1 cellular context compared by ENCODE assay signal in the genomic region with DNA sequence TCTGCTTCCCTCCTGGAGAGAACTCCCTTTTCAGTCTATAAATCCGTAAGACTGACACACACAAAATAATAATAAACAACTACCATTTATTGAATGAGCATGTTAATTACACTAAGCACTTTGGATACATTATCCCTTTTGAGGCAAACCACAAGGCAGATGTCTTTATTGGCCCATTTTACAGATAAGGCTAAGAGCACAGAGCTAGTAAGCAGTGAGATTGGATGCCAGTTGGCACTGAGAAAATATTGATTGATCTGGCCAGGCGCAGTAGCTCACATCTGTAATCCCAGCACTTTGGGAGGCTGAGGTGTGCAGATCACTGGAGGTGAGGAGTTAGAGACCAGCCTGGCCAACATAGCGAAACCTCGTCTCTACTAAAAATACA.
TF ChIP-seq lines count a peak whose summit lies in the region.

No MANE protein-coding gene starts in this region.

TF ChIP-seq in HepG2, 621 proteins besides CTCF, POLR2A, EP300 and RAD21 (continued from another document and continues in another):
- TF ChIP-seq ATF2 (CRISPR knock-in tag; IDR thresholded peaks at IDR 0.05): no peak
- TF ChIP-seq MLLT10 (CRISPR knock-in tag; IDR thresholded peaks at IDR 0.05): no peak
- TF ChIP-seq MEIS2 (CRISPR knock-in tag; IDR thresholded peaks at IDR 0.05): no peak
- TF ChIP-seq TCF7 (IDR thresholded peaks at IDR 0.05; ENCODE audit: low read depth): no peak
- TF ChIP-seq FOXC1 (CRISPR knock-in tag; IDR thresholded peaks at IDR 0.05; ENCODE audit: borderline replicate concordance): no peak
- no peak for TF ChIP-seq HOMEZ (CRISPR knock-in tag; IDR thresholded peaks at IDR 0.05; ENCODE audit: low read depth)
- TF ChIP-seq KDM4B (CRISPR knock-in tag; IDR thresholded peaks at IDR 0.05): no peak
- TF ChIP-seq ASH2L (IDR thresholded peaks at IDR 0.05; ENCODE audit: insufficient read length, low read depth, low read length): peak; percentile 31
- no peak for TF ChIP-seq PLSCR1 (CRISPR knock-in tag; IDR thresholded peaks at IDR 0.05; ENCODE audit: borderline replicate concordance)
- peak; percentile 75 for TF ChIP-seq ZNF629 (CRISPR knock-in tag; conservative IDR thresholded peaks at IDR 0.05)
- TF ChIP-seq PHF8 (CRISPR knock-in tag; IDR thresholded peaks at IDR 0.05): no peak
- 0 out of 2 replicates have a peak, but pooled peaks have one; percentile 39 for TF ChIP-seq CHD4 (IDR thresholded peaks at IDR 0.05; ENCODE audit: borderline replicate concordance, low read length)
- TF ChIP-seq, protein P1, sequence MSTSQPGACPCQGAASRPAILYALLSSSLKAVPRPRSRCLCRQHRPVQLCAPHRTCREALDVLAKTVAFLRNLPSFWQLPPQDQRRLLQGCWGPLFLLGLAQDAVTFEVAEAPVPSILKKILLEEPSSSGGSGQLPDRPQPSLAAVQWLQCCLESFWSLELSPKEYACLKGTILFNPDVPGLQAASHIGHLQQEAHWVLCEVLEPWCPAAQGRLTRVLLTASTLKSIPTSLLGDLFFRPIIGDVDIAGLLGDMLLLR (CRISPR knock-in tag; IDR thresholded peaks at IDR 0.05): no peak
- TF ChIP-seq XBP1 (CRISPR knock-in tag; IDR thresholded peaks at IDR 0.05): no peak
- no peak for TF ChIP-seq MNT (IDR thresholded peaks at IDR 0.05)
- TF ChIP-seq, protein P2, sequence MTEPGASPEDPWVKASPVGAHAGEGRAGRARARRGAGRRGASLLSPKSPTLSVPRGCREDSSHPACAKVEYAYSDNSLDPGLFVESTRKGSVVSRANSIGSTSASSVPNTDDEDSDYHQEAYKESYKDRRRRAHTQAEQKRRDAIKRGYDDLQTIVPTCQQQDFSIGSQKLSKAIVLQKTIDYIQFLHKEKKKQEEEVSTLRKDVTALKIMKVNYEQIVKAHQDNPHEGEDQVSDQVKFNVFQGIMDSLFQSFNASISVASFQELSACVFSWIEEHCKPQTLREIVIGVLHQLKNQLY (CRISPR knock-in tag; IDR thresholded peaks at IDR 0.05): no peak
- no peak for TF ChIP-seq ZNF720 (CRISPR knock-in tag; IDR thresholded peaks at IDR 0.05)
- no peak for TF ChIP-seq KLF6 (CRISPR knock-in tag; IDR thresholded peaks at IDR 0.05)
- TF ChIP-seq AHDC1 (CRISPR knock-in tag; IDR thresholded peaks at IDR 0.05; ENCODE audit: borderline replicate concordance): 0 out of 2 replicates have a peak, but pooled peaks have one; percentile 2
- TF ChIP-seq MAFG (CRISPR knock-in tag; IDR thresholded peaks at IDR 0.05): no peak
- no peak for TF ChIP-seq HINFP (CRISPR knock-in tag; IDR thresholded peaks at IDR 0.05; ENCODE audit: low read depth)
- no peak for TF ChIP-seq ZNF761 (CRISPR knock-in tag; conservative IDR thresholded peaks at IDR 0.05)
- TF ChIP-seq SMARCC2 (IDR thresholded peaks at IDR 0.05): no peak
- TF ChIP-seq ZBTB42 (CRISPR knock-in tag; IDR thresholded peaks at IDR 0.05): no peak
- TF ChIP-seq ZNF644 (CRISPR knock-in tag; IDR thresholded peaks at IDR 0.05; ENCODE audit: low read depth): no peak
- no peak for TF ChIP-seq U2AF2 (IDR thresholded peaks at IDR 0.05; ENCODE audit: low read depth, low read length)
- TF ChIP-seq CEBPG (CRISPR knock-in tag; IDR thresholded peaks at IDR 0.05): no peak
- TF ChIP-seq, protein P3, sequence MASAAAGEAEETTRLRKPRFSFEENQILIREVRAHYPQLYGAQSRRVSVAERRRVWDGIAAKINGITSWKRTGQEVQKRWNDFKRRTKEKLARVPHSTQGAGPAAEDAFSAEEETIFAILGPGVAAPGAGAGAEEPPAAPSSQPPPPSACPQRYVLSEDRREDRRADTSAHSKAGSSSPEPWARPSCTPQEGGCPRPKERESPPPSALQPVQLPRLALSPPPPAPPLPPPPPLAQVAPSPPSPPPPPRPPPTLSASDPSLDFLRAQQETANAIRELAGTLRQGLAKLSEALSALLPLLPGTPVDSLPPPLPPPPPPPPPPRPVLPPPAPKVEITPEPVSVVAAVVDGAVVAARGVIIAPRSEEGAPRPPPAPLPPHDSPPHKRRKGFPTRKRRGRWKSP (CRISPR knock-in tag; IDR thresholded peaks at IDR 0.05): no peak
- TF ChIP-seq ZBTB40 (IDR thresholded peaks at IDR 0.05): no peak
- no peak for TF ChIP-seq ZBTB40 (CRISPR knock-in tag; IDR thresholded peaks at IDR 0.05)
